In the genomic region with DNA sequence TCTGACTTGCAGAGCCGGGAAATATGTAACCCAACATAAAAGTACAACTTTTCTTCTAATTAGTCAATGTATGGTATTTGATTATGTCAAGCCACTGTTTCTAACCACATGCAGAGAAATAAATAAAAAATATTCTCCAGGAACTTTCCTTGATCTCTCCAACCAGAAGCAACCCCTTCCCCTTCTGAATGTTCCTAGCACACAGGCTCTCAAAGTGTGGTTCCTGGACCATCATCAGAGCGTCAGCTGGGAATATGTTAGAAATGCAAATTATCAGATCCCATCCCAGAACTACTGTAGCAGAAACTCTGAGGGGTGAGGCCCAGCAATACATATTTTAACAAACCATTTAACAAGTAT, we compare ENCODE assay signal across 8 cellular contexts. TPM values are rescaled to one million over a fixed set of nuclear protein-coding genes. Genes with fewer than 3 reads are reported as not detected.
DNase-seq lines count a peak whose midpoint lies in the region; ATAC-seq, FAIRE-seq and TF ChIP-seq lines count a peak whose summit lies in the region.

No MANE protein-coding gene starts in this region.

- no peak overlapping the region for H3K4me3 ChIP-seq in A549

- FAIRE-seq in A549 (lab: Jason Lieb, UNC), result no peak

- no peak; the same call in 2 of the 3 replicates for TF ChIP-seq CTCF in A549 (IDR thresholded peaks at IDR 0.05)
- peak; percentile 50 for TF ChIP-seq CTCF in VCaP (conservative IDR thresholded peaks at IDR 0.05)

- no peaks in the 10 kb centered on the region for H3K4me1 Mint-ChIP-seq in T-helper 17 cell

- H3K9me3 ChIP-seq in A549 (no peaks in the 10 kb centered on the region), T-helper 17 cell (ENCODE audit: control insufficient read depth, low read length, poor library complexity, severe bottlenecking) (no peaks in the 10 kb centered on the region)

- no peak for TF ChIP-seq POLR2A in A549 (IDR thresholded peaks at IDR 0.05; ENCODE audit: low read length)

- peak; percentile 55; a peak in 4 of 6 replicates for ATAC-seq in A549
- ATAC-seq in GM18907 (IDR thresholded peaks at IDR 0.05; ENCODE audit: unreplicated experiment), result peak; percentile 8
- peak; percentile 6 for ATAC-seq in HG03342 (IDR thresholded peaks at IDR 0.05; ENCODE audit: unreplicated experiment)
- no peak for ATAC-seq in T-helper 17 cell
- no peak for ATAC-seq in GM18867 (IDR thresholded peaks at IDR 0.05; ENCODE audit: unreplicated experiment)
- no peak for ATAC-seq in GM18858 (IDR thresholded peaks at IDR 0.05; ENCODE audit: unreplicated experiment)

- no peak overlapping the region for H3K27ac ChIP-seq in A549
- H3K27ac ChIP-seq in VCaP, result no peak overlapping the region

- H3K4me3 Mint-ChIP-seq in T-helper 17 cell, result no peak overlapping the region

- no peaks in the 10 kb centered on the region for H3K4me1 ChIP-seq in A549

- no peaks in the 10 kb centered on the region for H3K27me3 Mint-ChIP-seq in T-helper 17 cell

- no peak for TF ChIP-seq RAD21 in A549 (conservative IDR thresholded peaks at IDR 0.05 in 1 of 2, IDR thresholded peaks at IDR 0.05 in 1 of 2)

- POLR2A ChIA-PET in A549 (lab: Yijun Ruan, JAX), result no interaction called here

- no peaks in the 10 kb centered on the region for H3K36me3 Mint-ChIP-seq in T-helper 17 cell (ENCODE audit: low read depth)

- DNase-seq in A549 (ENCODE audit: low read depth in 1 of 2, low spot score in 1 of 2), result no peak
- no peak for DNase-seq in T-helper 17 cell
- DNase-seq in NCI-H510A treated with DMSO at 0.1 percent for 48 hours (lab: John Stamatoyannopoulos, UW), result no peak

- 3% methylated on average over 2 of the region's 2 CpGs for WGBS in A549 (ENCODE audit: missing lambda C conversion rate)

- CTCF ChIA-PET in A549 (lab: Yijun Ruan, JAX), result interaction anchor here (1.0 to 1.8 kb wide), 6 partner anchors 15 to 451 kb away, joined by 3 to 10 read pairs (median 4); no protein-coding TSS in a partner anchor

- H3K4me2 ChIP-seq in A549, result peak overlapping the region; percentile 56

- TF ChIP-seq EP300 in A549 (IDR thresholded peaks at IDR 0.05), result no peak

- H3K27ac Mint-ChIP-seq in T-helper 17 cell, result no peak overlapping the region

TF ChIP-seq in A549, 52 proteins besides CTCF, POLR2A, EP300 and RAD21:
- TF ChIP-seq CHD2 (IDR thresholded peaks at IDR 0.05; ENCODE audit: low read length, partially characterized antibody) (no peak), TP53 (CRISPR knock-in tag; IDR thresholded peaks at IDR 0.05) (no peak), PHF8 (IDR thresholded peaks at IDR 0.05; ENCODE audit: borderline replicate concordance, low read depth) (no peak)

RNA-seq across cellular contexts. Expression of gene ITPR2, which starts 21.0 kb away (rescaled TPM):
- 6.0 and 8.1 TPM in 2 replicates for polyA plus RNA-seq in A549 (2011; rRNA removed)
- polyA plus RNA-seq in A549 (2012; cell fraction: cytosol; rRNA removed), result 0.75 and 0.93 TPM in 2 replicates
- 0.72 and 1.0 TPM in 2 replicates for polyA plus RNA-seq in A549 (2012; cell fraction: nucleus; rRNA removed)
- 3.1 to 4.4 TPM (median 3.9 TPM) in 3 replicates for polyA plus RNA-seq in A549 (2017; fragmentation: RNase III; extraction: RNeasy Plus Mini Kit Qiagen cat#74134 plus additional on column Dnase treatment)
- polyA minus RNA-seq in A549 (2011; rRNA and poly(A)+ RNA removed), result 11.8 and 13.6 TPM in 2 replicates
- total RNA-seq in T-helper 17 cell, result 10 to 100 TPM; 52.9 to 54.5 TPM

Comparison
In these comparisons a context has a peak if more than half of its experiments do, and no peak if none do; other contexts are left out.
1. ATAC-seq: peak in A549 (2 of 2), GM18907 (single experiment) and HG03342 (single experiment); none in T-helper 17 cell (single experiment), GM18867 (single experiment) and GM18858 (single experiment).